13 cellular contexts compared by ENCODE assay signal in genomic region chr1:3773572-3774502, GRCh38. TPM values are rescaled to one million over a fixed set of nuclear protein-coding genes. Genes with fewer than 3 reads are reported as not detected.
DNase-seq lines count a peak whose midpoint lies in the region; ATAC-seq, FAIRE-seq and TF ChIP-seq lines count a peak whose summit lies in the region.
"Had no signal": no experiment of that assay in that cellular context is flagged by ENCODE, and none has a peak within 500 bp of the region (broad histone marks: within the 10 kb centered on the region; RNA-seq: fewer than 3 reads in every experiment).

No MANE protein-coding gene starts in this region.

- H3K4me1 ChIP-seq in GM23338 (ENCODE audit: insufficient read depth) (peaks cover 13% of the 10 kb centered on the region; the same call in 1 of the 2 replicates), HepG2 (ENCODE audit: insufficient read depth, low read length) (peaks cover 61% of the 10 kb centered on the region), MM.1S (ENCODE audit: low read length) (peaks cover 17% of the 10 kb centered on the region)

- no peak for TF ChIP-seq CTCF in GM23338 (conservative IDR thresholded peaks at IDR 0.05; ENCODE audit: low read depth in 2 of 2)
- TF ChIP-seq CTCF in HepG2 (CRISPR knock-in tag; IDR thresholded peaks at IDR 0.05) = no peak
- TF ChIP-seq CTCF in MM.1S (IDR thresholded peaks at IDR 0.05; ENCODE audit: low read length) = no peak

- H3K36me3 ChIP-seq in GM23338 (ENCODE audit: insufficient read depth) = no peaks in the 10 kb centered on the region
- H3K36me3 ChIP-seq in HepG2 (replicated peaks in 1 of 2; ENCODE audit: control insufficient read depth in 1 of 2, insufficient read depth in 2 of 2, low read length in 2 of 2) = no peaks in the 10 kb centered on the region
- no peaks in the 10 kb centered on the region for H3K36me3 ChIP-seq in MM.1S (replicated peaks; ENCODE audit: insufficient read depth, low read length)

- no peak for DNase-seq in GM23338 (ENCODE audit: low spot score)
- no peak for DNase-seq in T-helper 17 cell
- DNase-seq in HepG2 (ENCODE audit: low spot score) = peak; percentile 13
- no peak for DNase-seq in cortex of kidney (lab: John Stamatoyannopoulos, UW)
- no peak for DNase-seq in NCI-H82 treated with DMSO at 0.1 percent for 48 hours (lab: John Stamatoyannopoulos, UW; ENCODE audit: unreplicated experiment)
- no peak for DNase-seq in MM.1S
- DNase-seq: activated CD4-positive, alpha-beta T cell treated with anti-CD3 and anti-CD28 coated beads for 48 hours; activated naive CD4-positive, alpha-beta T cell; Kasumi-1; NCI-H446; stimulated activated naive CD8-positive, alpha-beta T cell treated with anti-CD3 and anti-CD28 coated beads, Interleukin-15, Interleukin-2, amounts not matched to agents 100 U/mL and 50 U/mL, for 24 hours had no signal

- H3F3A ChIP-seq in GM23338 (replicated peaks; ENCODE audit: low read depth) = peaks cover 6% of the 10 kb centered on the region; the same call in 1 of the 2 replicates
- no peaks in the 10 kb centered on the region for H3F3A ChIP-seq in MM.1S (ENCODE audit: insufficient read depth, low read length)

- no peak for TF ChIP-seq RAD21 in HepG2 (CRISPR knock-in tag; IDR thresholded peaks at IDR 0.05)

- in situ Hi-C loops in HepG2 (cut with HindIII; ENCODE audit: extremely low pct_ligation_motif_present, low pct_unique_long_range_greater_than_20kb) = no loop called here

- H3K9me3 ChIP-seq in T-helper 17 cell (ENCODE audit: control insufficient read depth, low read length, poor library complexity, severe bottlenecking) = no peaks in the 10 kb centered on the region
- H3K9me3 ChIP-seq in HepG2 (ENCODE audit: low read length) = no peaks in the 10 kb centered on the region
- H3K9me3 ChIP-seq in MM.1S (replicated peaks; ENCODE audit: insufficient read depth, low read length) = no peaks in the 10 kb centered on the region

- H3K9me2 ChIP-seq in GM23338 (ENCODE audit: insufficient read depth) (no peaks in the 10 kb centered on the region), MM.1S (replicated peaks; ENCODE audit: insufficient read depth, low read length) (no peaks in the 10 kb centered on the region)

- intact Hi-C loops in HepG2 (cut with micrococcal nuclease; ENCODE audit: unreplicated experiment) = loop anchor here (10.0 kb wide), 1 partner anchor 131 kb away; the partner anchor contains the start of gene C1orf174

- TF ChIP-seq EP300 in HepG2 (IDR thresholded peaks at IDR 0.05; ENCODE audit: low read depth in 2 of 2, low read length in 2 of 2) = no peak
- TF ChIP-seq EP300 in HepG2 (CRISPR knock-in tag; IDR thresholded peaks at IDR 0.05; ENCODE audit: borderline replicate concordance) = no peak

- H2AFZ ChIP-seq in GM23338 (no peak overlapping the region), HepG2 (ENCODE audit: low read length) (no peak overlapping the region), MM.1S (ENCODE audit: low read length) (no peak overlapping the region)

- H3K79me2 ChIP-seq in GM23338 (replicated peaks; ENCODE audit: insufficient read depth) (no peaks in the 10 kb centered on the region), HepG2 (ENCODE audit: insufficient read depth, low read length) (peaks cover 18% of the 10 kb centered on the region), MM.1S (ENCODE audit: low read length) (no peaks in the 10 kb centered on the region)

- H4K20me1 ChIP-seq in GM23338 (replicated peaks; ENCODE audit: insufficient read depth) (no peaks in the 10 kb centered on the region; the same call in 1 of the 2 replicates), HepG2 (ENCODE audit: insufficient read depth, low read length) (no peaks in the 10 kb centered on the region), MM.1S (ENCODE audit: insufficient read depth, low read length) (no peaks in the 10 kb centered on the region)

- CTCF ChIA-PET in HepG2 (lab: Yijun Ruan, JAX; ENCODE audit: low intra/inter-chr PET ratio, low total read pairs) = no interaction called here

- no CpG with 5 or more reads among the region's 23 CpGs for WGBS in HepG2 (ENCODE audit: low lambda C conversion rate)

- peak overlapping the region; percentile 64; the same call in 1 of the 2 replicates for H3K4me3 ChIP-seq in GM23338
- H3K4me3 ChIP-seq in HepG2 (replicated peaks in 1 of 3; ENCODE audit: insufficient read depth in 1 of 3, low read depth in 2 of 3, low read length in 3 of 3) = peak overlapping the region; percentile 89 to 90 (median 90)
- H3K4me3 ChIP-seq in MM.1S (ENCODE audit: low read length) = no peak overlapping the region

- H3K36me3 Mint-ChIP-seq in GM23338 (ENCODE audit: low read depth) (no peaks in the 10 kb centered on the region), T-helper 17 cell (ENCODE audit: low read depth) (no peaks in the 10 kb centered on the region)

- H3K27ac ChIP-seq in GM23338 (ENCODE audit: low read depth) = no peak overlapping the region
- peak overlapping the region; percentile 86 for H3K27ac ChIP-seq in HepG2 (ENCODE audit: extremely low read length, insufficient read depth, low read length)
- H3K27ac ChIP-seq in temporal lobe (ENCODE audit: low read depth, low read length) = peak overlapping the region; percentile 25
- no peak overlapping the region for H3K27ac ChIP-seq in MM.1S (ENCODE audit: low read length)

- POLR2A ChIA-PET in HepG2 (lab: Yijun Ruan, JAX) = interaction anchor here (1.1 to 1.8 kb wide), 3 partner anchors 11 to 17 kb away, joined by 3 to 10 read pairs (median 5); no protein-coding TSS in a partner anchor

- ATAC-seq in GM23338 (no peak), T-helper 17 cell (no peak), HepG2 (no peak)
- ATAC-seq: stimulated activated naive CD8-positive, alpha-beta T cell treated with anti-CD3 and anti-CD28 coated beads, Interleukin-15, Interleukin-2, amounts not matched to agents 100 U/mL and 50 U/mL, for 24 hours had no signal

- peak in 1 of 2 experiments; percentile 40; a peak in 1 of 4 replicates for TF ChIP-seq POLR2A in HepG2 (IDR thresholded peaks at IDR 0.05; ENCODE audit: insufficient read depth in 1 of 2, low read depth in 2 of 2, low read length in 2 of 2)

- H3K4me1 Mint-ChIP-seq in GM23338 (peaks cover 19% of the 10 kb centered on the region), T-helper 17 cell (peaks cover 9% of the 10 kb centered on the region)

- no peak overlapping the region for H3K27ac Mint-ChIP-seq in GM23338
- no peak overlapping the region for H3K27ac Mint-ChIP-seq in T-helper 17 cell
- H3K27ac Mint-ChIP-seq: dendritic cell treated with granulocyte-macrophage colony-stimulating factor and Interleukin-4, amounts not matched to agents 40 ng/mL and 50 ng/mL, for 4 days had no signal

- H3K9me3 Mint-ChIP-seq in GM23338 = no peaks in the 10 kb centered on the region
- H3K9me3 Mint-ChIP-seq: dendritic cell treated with granulocyte-macrophage colony-stimulating factor and Interleukin-4, amounts not matched to agents 40 ng/mL and 50 ng/mL, for 4 days had no signal

- H3K27me3 Mint-ChIP-seq in GM23338 (ENCODE audit: insufficient read depth, low read depth, poor library complexity) = peaks cover 14% of the 10 kb centered on the region
- H3K27me3 Mint-ChIP-seq in T-helper 17 cell = no peaks in the 10 kb centered on the region

- BruUV-seq in HepG2 (replicated peaks; lab: Mats Ljungman, UMichigan) = no TSS peak

- H3K27me3 ChIP-seq in GM23338 (ENCODE audit: insufficient read depth) (no peaks in the 10 kb centered on the region), HepG2 (ENCODE audit: control insufficient read depth in 1 of 2, insufficient read depth in 2 of 2, low read length in 2 of 2) (no peaks in the 10 kb centered on the region), MM.1S (replicated peaks; ENCODE audit: insufficient read depth, low read length) (peaks cover 29% of the 10 kb centered on the region)

- H3K9ac ChIP-seq in HepG2 (ENCODE audit: insufficient read depth, low read depth, low read length) (peak overlapping the region; percentile 81), MM.1S (ENCODE audit: low read length) (no peak overlapping the region)

- FAIRE-seq in HepG2 (lab: Jason Lieb, UNC) = no peak

- H3K4me2 ChIP-seq in GM23338 (peak overlapping the region; percentile 90; the same call in 1 of the 2 replicates), HepG2 (ENCODE audit: low read depth, low read length) (peak overlapping the region; percentile 93), MM.1S (ENCODE audit: low read depth, low read length) (no peak overlapping the region)

- H3K4me3 Mint-ChIP-seq in GM23338 (peak overlapping the region; percentile 61; the same call in 2 of the 3 replicates), T-helper 17 cell (peak overlapping the region; percentile 81)

RNA-seq across cellular contexts. Expression of gene SMIM1, which starts 1.3 kb away (rescaled TPM):
- total RNA-seq in GM23338 (2014; rRNA removed; shearing (Covaris generic)) = 3.2 TPM in 1 of 2 replicates, not detected in the other
- polyA plus RNA-seq in GM23338 (2016; fragmentation: Nextera tagmentation; extraction: Ambion mirVana) (7.2 and 12.0 TPM in 2 replicates), HepG2 (2011; rRNA removed) (12.4 and 22.2 TPM in 2 replicates)
- total RNA-seq in T-helper 17 cell (1 to 10 TPM in 1 of 2 donors, under 1 TPM in 1; 0.75 to 1.5 TPM), HepG2 (2016; rRNA removed; fragmentation: Illumina TruSeq; extraction: Trizol) (55.8 and 56.3 TPM in 2 replicates), temporal lobe (not detected)
- 360 and 516 TPM in 2 replicates for total RNA-seq in HepG2 (2016; cell fraction: cytosol; rRNA removed; fragmentation: Illumina TruSeq; extraction: Trizol; ENCODE audit: low read depth)
- 54.3 and 58.0 TPM in 2 replicates for total RNA-seq in HepG2 (2016; cell fraction: insoluble cytoplasmic fraction; rRNA removed; fragmentation: Illumina TruSeq; extraction: Trizol)
- total RNA-seq in HepG2 (2016; cell fraction: membrane; rRNA removed; fragmentation: Illumina TruSeq; extraction: Trizol) = 94.8 and 147 TPM in 2 replicates
- 35.3 and 45.5 TPM in 2 replicates for total RNA-seq in HepG2 (2016; cell fraction: nucleus; rRNA removed; fragmentation: Illumina TruSeq; extraction: Trizol)
- 15.0 and 35.9 TPM in 2 replicates for polyA plus RNA-seq in HepG2 (2011; cell fraction: cytosol; rRNA removed)
- polyA plus RNA-seq in HepG2 (2011; cell fraction: nucleus; rRNA removed) = 20.1 and 21.5 TPM in 2 replicates
- 18.7 and 18.9 TPM in 2 replicates for polyA plus RNA-seq in HepG2 (2012)
- polyA plus RNA-seq in HepG2 (2016; cell fraction: cytosol; fragmentation: Illumina TruSeq; extraction: Trizol; ENCODE audit: low read depth) = 172 and 230 TPM in 2 replicates
- polyA plus RNA-seq in HepG2 (2016; cell fraction: insoluble cytoplasmic fraction; fragmentation: Illumina TruSeq; extraction: Trizol; ENCODE audit: low read depth) = 45.5 and 47.9 TPM in 2 replicates
- polyA plus RNA-seq in HepG2 (2016; cell fraction: membrane; fragmentation: Illumina TruSeq; extraction: Trizol; ENCODE audit: low read depth) = 82.1 and 104 TPM in 2 replicates
- 32.0 and 32.8 TPM in 2 replicates for polyA plus RNA-seq in HepG2 (2016; cell fraction: nucleus; fragmentation: Illumina TruSeq; extraction: Trizol; ENCODE audit: insufficient read depth, low read depth)
- polyA minus RNA-seq in HepG2 (2011; rRNA and poly(A)+ RNA removed; ENCODE audit: low replicate concordance) = 29.5 TPM in 1 of 2 replicates, not detected in the other
- polyA minus RNA-seq in HepG2 (2011; cell fraction: cytosol; rRNA and poly(A)+ RNA removed) = 18.6 and 19.1 TPM in 2 replicates
- polyA minus RNA-seq in HepG2 (2011; cell fraction: nucleus; rRNA and poly(A)+ RNA removed) = 17.1 and 18.4 TPM in 2 replicates

RNA-seq across cellular contexts. Expression of gene CCDC27, which starts 21.6 kb away (rescaled TPM):
- total RNA-seq in GM23338 (2014; rRNA removed; shearing (Covaris generic)) = 0.45 TPM in 1 of 2 replicates, not detected in the other
- polyA plus RNA-seq in GM23338 (2016; fragmentation: Nextera tagmentation; extraction: Ambion mirVana) = 0.18 TPM in 1 of 2 replicates, not detected in the other
- total RNA-seq in T-helper 17 cell = not detected
- total RNA-seq in HepG2 (2016; rRNA removed; fragmentation: Illumina TruSeq; extraction: Trizol) = not detected in 2 replicates
- not detected in 2 replicates for total RNA-seq in HepG2 (2016; cell fraction: cytosol; rRNA removed; fragmentation: Illumina TruSeq; extraction: Trizol; ENCODE audit: low read depth)
- not detected in 2 replicates for total RNA-seq in HepG2 (2016; cell fraction: insoluble cytoplasmic fraction; rRNA removed; fragmentation: Illumina TruSeq; extraction: Trizol)
- not detected in 2 replicates for total RNA-seq in HepG2 (2016; cell fraction: membrane; rRNA removed; fragmentation: Illumina TruSeq; extraction: Trizol)
- not detected in 2 replicates for total RNA-seq in HepG2 (2016; cell fraction: nucleus; rRNA removed; fragmentation: Illumina TruSeq; extraction: Trizol)
- polyA plus RNA-seq in HepG2 (2011; rRNA removed) = not detected in 2 replicates
- not detected in 2 replicates for polyA plus RNA-seq in HepG2 (2011; cell fraction: cytosol; rRNA removed)
- polyA plus RNA-seq in HepG2 (2011; cell fraction: nucleus; rRNA removed) = not detected in 2 replicates
- 0.23 TPM in 1 of 2 replicates, not detected in the other for polyA plus RNA-seq in HepG2 (2012)
- not detected in 2 replicates for polyA plus RNA-seq in HepG2 (2016; cell fraction: cytosol; fragmentation: Illumina TruSeq; extraction: Trizol; ENCODE audit: low read depth)
- not detected in 2 replicates for polyA plus RNA-seq in HepG2 (2016; cell fraction: insoluble cytoplasmic fraction; fragmentation: Illumina TruSeq; extraction: Trizol; ENCODE audit: low read depth)
- not detected in 2 replicates for polyA plus RNA-seq in HepG2 (2016; cell fraction: membrane; fragmentation: Illumina TruSeq; extraction: Trizol; ENCODE audit: low read depth)
- not detected in 2 replicates for polyA plus RNA-seq in HepG2 (2016; cell fraction: nucleus; fragmentation: Illumina TruSeq; extraction: Trizol; ENCODE audit: insufficient read depth, low read depth)
- polyA minus RNA-seq in HepG2 (2011; rRNA and poly(A)+ RNA removed; ENCODE audit: low replicate concordance) = not detected in 2 replicates
- polyA minus RNA-seq in HepG2 (2011; cell fraction: cytosol; rRNA and poly(A)+ RNA removed) = not detected in 2 replicates
- not detected in 2 replicates for polyA minus RNA-seq in HepG2 (2011; cell fraction: nucleus; rRNA and poly(A)+ RNA removed)
- total RNA-seq in temporal lobe = not detected

RNA-seq across cellular contexts. Expression of gene LRRC47, which starts 22.5 kb away (rescaled TPM):
- 75.7 and 76.8 TPM in 2 replicates for total RNA-seq in GM23338 (2014; rRNA removed; shearing (Covaris generic))
- polyA plus RNA-seq in GM23338 (2016; fragmentation: Nextera tagmentation; extraction: Ambion mirVana) (15.8 and 17.2 TPM in 2 replicates), HepG2 (2011; rRNA removed) (18.3 and 20.2 TPM in 2 replicates)
- total RNA-seq in T-helper 17 cell (10 to 100 TPM; 35.1 to 37.9 TPM), HepG2 (2016; rRNA removed; fragmentation: Illumina TruSeq; extraction: Trizol) (52.4 and 52.5 TPM in 2 replicates), temporal lobe (27.8 TPM)
- total RNA-seq in HepG2 (2016; cell fraction: cytosol; rRNA removed; fragmentation: Illumina TruSeq; extraction: Trizol; ENCODE audit: low read depth) = 6.5 and 7.6 TPM in 2 replicates
- 47.8 and 53.6 TPM in 2 replicates for total RNA-seq in HepG2 (2016; cell fraction: insoluble cytoplasmic fraction; rRNA removed; fragmentation: Illumina TruSeq; extraction: Trizol)
- 11.1 and 12.6 TPM in 2 replicates for total RNA-seq in HepG2 (2016; cell fraction: membrane; rRNA removed; fragmentation: Illumina TruSeq; extraction: Trizol)
- 22.3 and 30.2 TPM in 2 replicates for total RNA-seq in HepG2 (2016; cell fraction: nucleus; rRNA removed; fragmentation: Illumina TruSeq; extraction: Trizol)
- polyA plus RNA-seq in HepG2 (2011; cell fraction: cytosol; rRNA removed) = 11.1 and 11.8 TPM in 2 replicates
- polyA plus RNA-seq in HepG2 (2011; cell fraction: nucleus; rRNA removed) = 22.8 and 33.3 TPM in 2 replicates
- 19.1 and 36.0 TPM in 2 replicates for polyA plus RNA-seq in HepG2 (2012)
- polyA plus RNA-seq in HepG2 (2016; cell fraction: cytosol; fragmentation: Illumina TruSeq; extraction: Trizol; ENCODE audit: low read depth) = 3.5 and 3.9 TPM in 2 replicates
- 46.2 and 54.8 TPM in 2 replicates for polyA plus RNA-seq in HepG2 (2016; cell fraction: insoluble cytoplasmic fraction; fragmentation: Illumina TruSeq; extraction: Trizol; ENCODE audit: low read depth)
- 9.2 and 9.3 TPM in 2 replicates for polyA plus RNA-seq in HepG2 (2016; cell fraction: membrane; fragmentation: Illumina TruSeq; extraction: Trizol; ENCODE audit: low read depth)
- polyA plus RNA-seq in HepG2 (2016; cell fraction: nucleus; fragmentation: Illumina TruSeq; extraction: Trizol; ENCODE audit: insufficient read depth, low read depth) = 63.9 and 68.5 TPM in 2 replicates
- polyA minus RNA-seq in HepG2 (2011; rRNA and poly(A)+ RNA removed; ENCODE audit: low replicate concordance) = 12.3 and 17.4 TPM in 2 replicates
- 12.0 and 18.0 TPM in 2 replicates for polyA minus RNA-seq in HepG2 (2011; cell fraction: cytosol; rRNA and poly(A)+ RNA removed)
- 10.1 and 11.3 TPM in 2 replicates for polyA minus RNA-seq in HepG2 (2011; cell fraction: nucleus; rRNA and poly(A)+ RNA removed)

Comparison
In these comparisons a context has a peak if more than half of its experiments do, and no peak if none do; other contexts are left out.
1. H3K27ac ChIP-seq: peak in HepG2 (single experiment) and temporal lobe (single experiment); none in GM23338 (single experiment) and MM.1S (single experiment).